Comparison of ENCODE assay signal across 3 cellular contexts in genomic region chr9:108956627-108957026, GRCh38.
TF ChIP-seq lines count a peak whose summit lies in the region.

No MANE protein-coding gene starts in this region.

TF ChIP-seq in SK-N-SH, 30 proteins besides CTCF, POLR2A, EP300 and RAD21:
- TF ChIP-seq ZBTB33 (IDR thresholded peaks at IDR 0.05; ENCODE audit: borderline replicate concordance, low read depth) (no peak), SIN3A (IDR thresholded peaks at IDR 0.05; ENCODE audit: borderline replicate concordance, low read depth, low read length) (no peak), POLR2AphosphoS5 (IDR thresholded peaks at IDR 0.05; ENCODE audit: low read depth, low read length) (no peak), FOXJ3 (CRISPR knock-in tag; IDR thresholded peaks at IDR 0.05) (no peak), MEF2A (IDR thresholded peaks at IDR 0.05; ENCODE audit: borderline replicate concordance, low read depth) (no peak), NFIC (IDR thresholded peaks at IDR 0.05; ENCODE audit: borderline replicate concordance) (no peak), REST (IDR thresholded peaks at IDR 0.05; ENCODE audit: low read depth, low read length) (no peak), MXI1 (IDR thresholded peaks at IDR 0.05; ENCODE audit: low read depth, low read length) (no peak), TEAD4 (IDR thresholded peaks at IDR 0.05; ENCODE audit: borderline replicate concordance, insufficient read depth) (no peak), SMC3 (IDR thresholded peaks at IDR 0.05; ENCODE audit: low read depth, low read length) (no peak), FOSL2 (IDR thresholded peaks at IDR 0.05; ENCODE audit: borderline replicate concordance, low read depth) (no peak), USF1 (IDR thresholded peaks at IDR 0.05; ENCODE audit: borderline replicate concordance, low read depth) (no peak), TAF1 (IDR thresholded peaks at IDR 0.05; ENCODE audit: borderline replicate concordance, low read depth, low read length) (no peak)

TF ChIP-seq in SK-N-SH treated with all-trans-retinoic acid at 6 μM for 48 hours, 23 proteins besides CTCF, POLR2A, EP300 and RAD21:
- TF ChIP-seq CSDC2 (CRISPR knock-in tag; IDR thresholded peaks at IDR 0.05) (no peak), RARB (CRISPR knock-in tag; IDR thresholded peaks at IDR 0.05) (no peak), TCF4 (CRISPR knock-in tag; IDR thresholded peaks at IDR 0.05; ENCODE audit: borderline replicate concordance) (no peak), OSR1 (CRISPR knock-in tag; IDR thresholded peaks at IDR 0.05) (no peak), TOX (CRISPR knock-in tag; IDR thresholded peaks at IDR 0.05; ENCODE audit: borderline replicate concordance) (no peak), ZFP3 (CRISPR knock-in tag; IDR thresholded peaks at IDR 0.05) (no peak), GLIS3 (CRISPR knock-in tag; IDR thresholded peaks at IDR 0.05) (no peak), PATZ1 (CRISPR knock-in tag; IDR thresholded peaks at IDR 0.05; ENCODE audit: borderline replicate concordance) (no peak), CREB5 (CRISPR knock-in tag; IDR thresholded peaks at IDR 0.05; ENCODE audit: low read depth) (no peak), ISL1 (CRISPR knock-in tag; IDR thresholded peaks at IDR 0.05) (no peak), ZC3H10 (CRISPR knock-in tag; IDR thresholded peaks at IDR 0.05) (no peak), ZFP30 (CRISPR knock-in tag; IDR thresholded peaks at IDR 0.05) (no peak), PPARA (CRISPR knock-in tag; IDR thresholded peaks at IDR 0.05; ENCODE audit: borderline replicate concordance) (no peak), SNAI2 (CRISPR knock-in tag; IDR thresholded peaks at IDR 0.05) (no peak), TSHZ2 (CRISPR knock-in tag; IDR thresholded peaks at IDR 0.05) (no peak), POU6F1 (CRISPR knock-in tag; IDR thresholded peaks at IDR 0.05; ENCODE audit: borderline replicate concordance, low read depth) (no peak)

TF ChIP-seq in K562, 482 proteins besides CTCF, POLR2A, EP300 and RAD21:
- TF ChIP-seq GTF2B (IDR thresholded peaks at IDR 0.05; ENCODE audit: extremely low read depth, insufficient read length) (no peak), HIVEP1 (CRISPR knock-in tag; IDR thresholded peaks at IDR 0.05) (no peak), CREM (IDR thresholded peaks at IDR 0.05; ENCODE audit: low read depth) (no peak), GATAD2A (IDR thresholded peaks at IDR 0.05) (no peak), RB1 (IDR thresholded peaks at IDR 0.05; ENCODE audit: low read depth) (no peak), ZNF586 (CRISPR knock-in tag; conservative IDR thresholded peaks at IDR 0.05) (no peak), STAG1 (CRISPR knock-in tag; IDR thresholded peaks at IDR 0.05; ENCODE audit: borderline replicate concordance) (no peak), SMARCA4 (IDR thresholded peaks at IDR 0.05) (no peak), ZNF592 (IDR thresholded peaks at IDR 0.05) (no peak), ZC3H8 (IDR thresholded peaks at IDR 0.05) (no peak), CLOCK (CRISPR knock-in tag; IDR thresholded peaks at IDR 0.05; ENCODE audit: borderline replicate concordance) (no peak), PRDM10 (IDR thresholded peaks at IDR 0.05; ENCODE audit: partially characterized antibody) (no peak), FOS (IDR thresholded peaks at IDR 0.05; ENCODE audit: extremely low read depth, insufficient read length) (no peak)
